Comparison of ENCODE assay signal across 9 cellular contexts in genomic region chrX:108020631-108021030, GRCh38. TPM values are rescaled to one million over a fixed set of nuclear protein-coding genes. Genes with fewer than 3 reads are reported as not detected.
DNase-seq lines count a peak whose midpoint lies in the region; ATAC-seq and TF ChIP-seq lines count a peak whose summit lies in the region.
"Had no signal": no experiment of that assay in that cellular context is flagged by ENCODE, and none has a peak within 500 bp of the region (broad histone marks: within the 10 kb centered on the region; RNA-seq: fewer than 3 reads in every experiment).

No MANE protein-coding gene starts in this region.

- H3K4me3 ChIP-seq in right lobe of liver = no peak overlapping the region
- H3K4me3 ChIP-seq: BLaER1 had no signal

- H3K36me3 ChIP-seq in right lobe of liver = no peaks in the 10 kb centered on the region
- H3K36me3 ChIP-seq: BLaER1 had no signal

- no peak for TF ChIP-seq POLR2A in right lobe of liver (IDR thresholded peaks at IDR 0.05)

- H3K27me3 Mint-ChIP-seq in activated naive CD8-positive, alpha-beta T cell = no peaks in the 10 kb centered on the region

- WGBS in right lobe of liver (ENCODE audit: insufficient coverage, low coverage, low lambda C conversion rate, missing lambda C conversion rate) = 4% methylated on average over 2 of the region's 2 CpGs

- ATAC-seq in HG02885 (IDR thresholded peaks at IDR 0.05; ENCODE audit: poor library complexity, unreplicated experiment) = peak; percentile 52
- peak; percentile 46 to 64 (median 64) for ATAC-seq in right lobe of liver
- ATAC-seq in GM21786 (IDR thresholded peaks at IDR 0.05; ENCODE audit: unreplicated experiment) = no peak
- ATAC-seq in HG03565 (IDR thresholded peaks at IDR 0.05; ENCODE audit: unreplicated experiment) = no peak

- peaks cover 6% of the 10 kb centered on the region for H3K36me3 Mint-ChIP-seq in activated naive CD8-positive, alpha-beta T cell

- H3K4me3 Mint-ChIP-seq in activated naive CD8-positive, alpha-beta T cell = peak overlapping the region; percentile 77

- H3K27me3 ChIP-seq in right lobe of liver = no peaks in the 10 kb centered on the region

- H3K4me1 Mint-ChIP-seq in activated naive CD8-positive, alpha-beta T cell (ENCODE audit: low read depth) = peaks cover 73% of the 10 kb centered on the region

- intact Hi-C loops in right lobe of liver (cut with DNase I) = no loop called here

- H3K4me1 ChIP-seq in right lobe of liver = no peaks in the 10 kb centered on the region
- H3K4me1 ChIP-seq: BLaER1 had no signal

- DNase-seq in NCI-H1694 treated with DMSO at 0.1 percent for 48 hours (lab: John Stamatoyannopoulos, UW) (peak; percentile 4), NCI-H1694 (lab: John Stamatoyannopoulos, UW) (no peak), right lobe of liver (no peak), KG1 (lab: John Stamatoyannopoulos, UW) (no peak)

- TF ChIP-seq CTCF in right lobe of liver (IDR thresholded peaks at IDR 0.05) = peak; percentile 39 to 59 (median 56)

- no peaks in the 10 kb centered on the region for H3K9me3 ChIP-seq in right lobe of liver
- H3K9me3 ChIP-seq: BLaER1 had no signal

- no peak overlapping the region for H3K27ac ChIP-seq in right lobe of liver
- H3K27ac ChIP-seq: BLaER1 had no signal

- no peaks in the 10 kb centered on the region for H3K9me3 Mint-ChIP-seq in activated naive CD8-positive, alpha-beta T cell (ENCODE audit: low read depth)

- peak overlapping the region; percentile 83 for H3K27ac Mint-ChIP-seq in activated naive CD8-positive, alpha-beta T cell

RNA-seq across cellular contexts. Expression of gene VSIG1, which starts 24.2 kb away (rescaled TPM):
- total RNA-seq in right lobe of liver = not detected

RNA-seq across cellular contexts. Expression of gene TEX13B, which starts 38.5 kb away (rescaled TPM):
- not detected for total RNA-seq in right lobe of liver

Comparison
In these comparisons a context has a peak if more than half of its experiments do, and no peak if none do; other contexts are left out.
1. ATAC-seq: peak in HG02885 (single experiment) and right lobe of liver (4 of 4); none in GM21786 (single experiment) and HG03565 (single experiment).